Comparison of ENCODE assay signal across 30 cellular contexts in genomic region chr13:104567114-104567513, GRCh38.
"Had no signal": no experiment of that assay in that cellular context is flagged by ENCODE, and none has a peak within 500 bp of the region (broad histone marks: within the 10 kb centered on the region; RNA-seq: fewer than 3 reads in every experiment).

No MANE protein-coding gene starts in this region.

- H3K27ac ChIP-seq: brain microvascular endothelial cell, coronary artery, dorsolateral prefrontal cortex had no signal

- FAIRE-seq: astrocyte, bronchial epithelial cell, frontal cortex had no signal

- H3K36me3 ChIP-seq: brain microvascular endothelial cell had no signal

- H3K27me3 Mint-ChIP-seq: activated CD4-positive, alpha-beta memory T cell treated with anti-CD3 and anti-CD28 coated beads, Interleukin-2, amount 10 ng/mL, durations not matched to agents 7 days and 5 days; activated CD4-positive, alpha-beta T cell treated with anti-CD3 and anti-CD28 coated beads, Interleukin-2, amount 10 ng/mL, durations not matched to agents 7 days and 5 days; activated naive CD8-positive, alpha-beta T cell; central memory CD8-positive, alpha-beta T cell; dendritic cell treated with granulocyte-macrophage colony-stimulating factor and Interleukin-4, amounts not matched to agents 40 ng/mL and 50 ng/mL, for 4 days had no signal

- H3K4me3 Mint-ChIP-seq: activated CD4-positive, alpha-beta memory T cell treated with anti-CD3 and anti-CD28 coated beads, Interleukin-2, amount 10 ng/mL, durations not matched to agents 7 days and 5 days; activated CD4-positive, alpha-beta T cell treated with anti-CD3 and anti-CD28 coated beads, Interleukin-2, amount 10 ng/mL, durations not matched to agents 7 days and 5 days; activated naive CD8-positive, alpha-beta T cell; activated T-cell treated with anti-CD3 and anti-CD28 coated beads, Interleukin-2, amount 50 U/mL, for 24 hours; activated T-cell treated with anti-CD3 and anti-CD28 coated beads, Interleukin-2, amount 50 U/mL, for 72 hours; central memory CD8-positive, alpha-beta T cell; dendritic cell treated with granulocyte-macrophage colony-stimulating factor and Interleukin-4, amounts not matched to agents 40 ng/mL and 50 ng/mL, for 4 days; endodermal cell; WTC11 had no signal

- DNase-seq: activated CD4-positive, alpha-beta memory T cell treated with anti-CD3 and anti-CD28 coated beads, Interleukin-2, amount 10 ng/mL, durations not matched to agents 7 days and 5 days; activated CD4-positive, alpha-beta T cell treated with anti-CD3 and anti-CD28 coated beads for 1 hour; activated CD4-positive, alpha-beta T cell treated with anti-CD3 and anti-CD28 coated beads for 4 hours; activated CD4-positive, alpha-beta T cell treated with anti-CD3 and anti-CD28 coated beads, Interleukin-2, amount 10 ng/mL, durations not matched to agents 7 days and 5 days; activated CD4-positive, alpha-beta T cell treated with anti-CD3 and anti-CD28 coated beads, Interleukin-2, amount 50 U/mL, for 4 hours; activated CD8-positive, alpha-beta memory T cell treated with anti-CD3 and anti-CD28 coated beads, Interleukin-2, amount 50 U/mL, for 48 hours; activated gamma-delta T cell; activated naive CD4-positive, alpha-beta T cell; activated naive CD4-positive, alpha-beta T cell treated with anti-CD3 and anti-CD28 coated beads, Interleukin-2, amount 50 U/mL, for 16 hours; activated T-cell treated with anti-CD3 and anti-CD28 coated beads for 4 hours; activated T-cell treated with anti-CD3 and anti-CD28 coated beads, Interleukin-2, amount 50 U/mL, for 24 hours; activated T-cell treated with anti-CD3 and anti-CD28 coated beads, Interleukin-2, amount 50 U/mL, for 72 hours; amniotic stem cell; anterior cingulate cortex; brain microvascular endothelial cell; dorsolateral prefrontal cortex; effector memory CD4-positive, alpha-beta T cell; endodermal cell; foreskin fibroblast; head of caudate nucleus; T-helper 2 cell had no signal

- H3K4me1 Mint-ChIP-seq: activated CD4-positive, alpha-beta memory T cell treated with anti-CD3 and anti-CD28 coated beads, Interleukin-2, amount 10 ng/mL, durations not matched to agents 7 days and 5 days; activated CD4-positive, alpha-beta T cell treated with anti-CD3 and anti-CD28 coated beads, Interleukin-2, amount 10 ng/mL, durations not matched to agents 7 days and 5 days; central memory CD8-positive, alpha-beta T cell had no signal

- H3K36me3 Mint-ChIP-seq: activated naive CD8-positive, alpha-beta T cell; WTC11 had no signal

- H3K9me3 Mint-ChIP-seq: activated CD4-positive, alpha-beta T cell treated with anti-CD3 and anti-CD28 coated beads, Interleukin-2, amount 10 ng/mL, durations not matched to agents 7 days and 5 days; activated T-cell treated with anti-CD3 and anti-CD28 coated beads, Interleukin-2, amount 50 U/mL, for 24 hours; dendritic cell treated with granulocyte-macrophage colony-stimulating factor and Interleukin-4, amounts not matched to agents 40 ng/mL and 50 ng/mL, for 4 days; endodermal cell had no signal

- H3K27ac Mint-ChIP-seq: activated CD4-positive, alpha-beta memory T cell treated with anti-CD3 and anti-CD28 coated beads, Interleukin-2, amount 10 ng/mL, durations not matched to agents 7 days and 5 days; activated CD4-positive, alpha-beta T cell treated with anti-CD3 and anti-CD28 coated beads, Interleukin-2, amount 10 ng/mL, durations not matched to agents 7 days and 5 days; activated naive CD8-positive, alpha-beta T cell; activated T-cell treated with anti-CD3 and anti-CD28 coated beads, Interleukin-2, amount 50 U/mL, for 24 hours; activated T-cell treated with anti-CD3 and anti-CD28 coated beads, Interleukin-2, amount 50 U/mL, for 72 hours; dendritic cell treated with granulocyte-macrophage colony-stimulating factor and Interleukin-4, amounts not matched to agents 40 ng/mL and 50 ng/mL, for 4 days; endodermal cell; WTC11 had no signal

- H3K27me3 ChIP-seq: brain microvascular endothelial cell, dorsolateral prefrontal cortex had no signal

- ATAC-seq: activated T-cell treated with anti-CD3 and anti-CD28 coated beads, Interleukin-2, amount 50 U/mL, for 72 hours; esophagus mucosa; WTC11 had no signal

- H3K4me3 ChIP-seq: coronary artery, dorsolateral prefrontal cortex had no signal
